ENCODE assay signal across 22 cellular contexts in genomic region chr5:150605546-150605945, GRCh38. TPM values are rescaled to one million over a fixed set of nuclear protein-coding genes. Genes with fewer than 3 reads are reported as not detected.
DNase-seq lines count a peak whose midpoint lies in the region; ATAC-seq and TF ChIP-seq lines count a peak whose summit lies in the region.
"Had no signal": no experiment of that assay in that cellular context is flagged by ENCODE, and none has a peak within 500 bp of the region (broad histone marks: within the 10 kb centered on the region; RNA-seq: fewer than 3 reads in every experiment).

No MANE protein-coding gene starts in this region.

- H2AK5ac ChIP-seq in neuronal stem cell (ENCODE audit: low read depth, low read length), result no peak overlapping the region

- peak overlapping the region; percentile 59 for H3K14ac ChIP-seq in neuronal stem cell (ENCODE audit: low read length)

- H3K4me1 ChIP-seq in BLaER1 (peaks cover 94% of the 10 kb centered on the region), endodermal cell (ENCODE audit: control insufficient read depth, insufficient read depth, low read length) (peaks cover 6% of the 10 kb centered on the region), neuronal stem cell (ENCODE audit: control insufficient read depth in 2 of 2, insufficient read depth in 1 of 2, low read depth in 1 of 2, low read length in 2 of 2) (peaks cover 0 to 15% of the 10 kb centered on the region in 2 donors)

- H3K9me3 ChIP-seq in BLaER1 (no peaks in the 10 kb centered on the region), endodermal cell (ENCODE audit: control insufficient read depth, low read length) (no peaks in the 10 kb centered on the region), neuronal stem cell (replicated peaks in 1 of 2; ENCODE audit: control insufficient read depth in 2 of 2, insufficient read depth in 1 of 2, low read depth in 1 of 2, low read length in 2 of 2) (no peaks in the 10 kb centered on the region)
- H3K9me3 ChIP-seq: esophagus squamous epithelium had no signal

- no peak overlapping the region for H2BK120ac ChIP-seq in neuronal stem cell (ENCODE audit: low read depth, low read length)

- H3K27me3 Mint-ChIP-seq in endodermal cell (ENCODE audit: insufficient read depth), result no peaks in the 10 kb centered on the region

- no peak overlapping the region for H2BK12ac ChIP-seq in neuronal stem cell (ENCODE audit: low read length)

- peak overlapping the region; percentile 24 for H2AFZ ChIP-seq in neuronal stem cell (ENCODE audit: low read length)

- H3K27ac ChIP-seq in BLaER1 (no peak overlapping the region), endodermal cell (ENCODE audit: low read depth, low read length) (no peak overlapping the region), neuronal stem cell (replicated peaks; ENCODE audit: low read length) (no peak overlapping the region)
- H3K27ac ChIP-seq: C4-2B, esophagus squamous epithelium had no signal

- WGBS in endodermal cell (ENCODE audit: insufficient coverage in 1 of 2, insufficient read length in 1 of 2), 2 experiments, result 69 to 94% methylated on average over 3 to 6 of the region's 6 CpGs
- WGBS in neuronal stem cell (ENCODE audit: extremely low coverage in 2 of 2, insufficient read length in 2 of 2, insufficient replicate concordance in 1 of 2), 2 donors, result no CpG with 5 or more reads among the region's 6 CpGs

- H3K9me3 Mint-ChIP-seq in endodermal cell, result no peaks in the 10 kb centered on the region
- H3K9me3 Mint-ChIP-seq: central memory CD8-positive, alpha-beta T cell; immature natural killer cell had no signal

- H3K36me3 Mint-ChIP-seq in endodermal cell (ENCODE audit: low read depth), result no peaks in the 10 kb centered on the region
- H3K36me3 Mint-ChIP-seq: immature natural killer cell had no signal

- H3K4me3 ChIP-seq in BLaER1 (no peak overlapping the region), endodermal cell (ENCODE audit: low read length) (no peak overlapping the region), neuronal stem cell (ENCODE audit: low read length in 2 of 2) (no peak overlapping the region)
- H3K4me3 ChIP-seq: esophagus squamous epithelium, lung had no signal

- no peak overlapping the region; the same call in 1 of the 2 replicates for H3K9ac ChIP-seq in BLaER1
- no peak overlapping the region for H3K9ac ChIP-seq in endodermal cell (ENCODE audit: extremely low read depth, low read length, poor library complexity, severe bottlenecking)
- no peak overlapping the region for H3K9ac ChIP-seq in neuronal stem cell (ENCODE audit: low read depth, low read length, poor library complexity)

- H2BK15ac ChIP-seq in neuronal stem cell (ENCODE audit: low read length), result no peak overlapping the region

- no peak for ATAC-seq in HG03432 (IDR thresholded peaks at IDR 0.05; ENCODE audit: unreplicated experiment)
- ATAC-seq in GM21576 (IDR thresholded peaks at IDR 0.05; ENCODE audit: unreplicated experiment), result no peak
- ATAC-seq in GM18519 (IDR thresholded peaks at IDR 0.05; ENCODE audit: low FRiP score, unreplicated experiment), result no peak
- ATAC-seq in GM19035 (IDR thresholded peaks at IDR 0.05; ENCODE audit: unreplicated experiment), result no peak
- ATAC-seq: HCT116 had no signal

- no peak overlapping the region for H3K4me3 Mint-ChIP-seq in endodermal cell
- H3K4me3 Mint-ChIP-seq: central memory CD8-positive, alpha-beta T cell; immature natural killer cell had no signal

- H3K4me1 Mint-ChIP-seq in endodermal cell, result peaks cover 37% of the 10 kb centered on the region
- H3K4me1 Mint-ChIP-seq: central memory CD8-positive, alpha-beta T cell; immature natural killer cell had no signal

- peak overlapping the region; percentile 10 for H3K27ac Mint-ChIP-seq in endodermal cell
- H3K27ac Mint-ChIP-seq: immature natural killer cell had no signal

- no peaks in the 10 kb centered on the region for H3K36me3 ChIP-seq in BLaER1
- H3K36me3 ChIP-seq in endodermal cell (ENCODE audit: control insufficient read depth, insufficient read depth, low read length), result no peaks in the 10 kb centered on the region
- H3K36me3 ChIP-seq in neuronal stem cell (replicated peaks in 1 of 2; ENCODE audit: control insufficient read depth in 2 of 2, insufficient read depth in 2 of 2, low read length in 2 of 2), result no peaks in the 10 kb centered on the region
- H3K36me3 ChIP-seq: esophagus squamous epithelium had no signal

- no peak overlapping the region for H3K18ac ChIP-seq in neuronal stem cell (ENCODE audit: low read length)

- no peak overlapping the region for H3K23ac ChIP-seq in neuronal stem cell (ENCODE audit: low read depth, low read length, poor library complexity)

- H4K91ac ChIP-seq in neuronal stem cell (ENCODE audit: low read depth, low read length, poor library complexity), result no peak overlapping the region

- H3K4me2 ChIP-seq in BLaER1 (peak overlapping the region; percentile 18; the same call in 1 of the 2 replicates), neuronal stem cell (ENCODE audit: insufficient read depth, low read length, poor library complexity, severe bottlenecking) (no peak overlapping the region)

- H3K4ac ChIP-seq in neuronal stem cell (ENCODE audit: low read length), result no peak overlapping the region

- no peaks in the 10 kb centered on the region for H4K20me1 ChIP-seq in BLaER1

- DNase-seq in NCI-H146 treated with DMSO at 0.1 percent for 48 hours (lab: John Stamatoyannopoulos, UW; ENCODE audit: unreplicated experiment) (peak; percentile 33), endodermal cell (no peak), neuronal stem cell (ENCODE audit: low spot score) (no peak)
- DNase-seq: ACHN; DMS153; effector CD8-positive, alpha-beta T cell; esophagus squamous epithelium; immature natural killer cell; NCI-H2029; NCI-H510A; RPMI8226; small intestine; stimulated activated CD4-positive, alpha-beta T cell treated with anti-CD3 and anti-CD28 coated beads, Interleukin-4, amount 100 ng/mL, for 24 hours had no signal

- TF ChIP-seq CTCF in endodermal cell (conservative IDR thresholded peaks at IDR 0.05), result no peak

- no peaks in the 10 kb centered on the region for H3K27me3 ChIP-seq in BLaER1
- H3K27me3 ChIP-seq in endodermal cell (ENCODE audit: control insufficient read depth, insufficient read depth, low read length, poor library complexity, severe bottlenecking), result no peaks in the 10 kb centered on the region
- no peaks in the 10 kb centered on the region for H3K27me3 ChIP-seq in neuronal stem cell (ENCODE audit: control insufficient read depth in 3 of 3, insufficient read depth in 3 of 3, low read depth in 1 of 3, low read length in 3 of 3)
- H3K27me3 ChIP-seq: esophagus squamous epithelium had no signal

- H2BK5ac ChIP-seq in neuronal stem cell (ENCODE audit: low read length), result no peak overlapping the region

- no peaks in the 10 kb centered on the region for H3K79me1 ChIP-seq in neuronal stem cell (ENCODE audit: low read depth, low read length)

- no peak overlapping the region for H4K8ac ChIP-seq in neuronal stem cell (ENCODE audit: low read depth, low read length)

RNA-seq across cellular contexts. Expression of gene SYNPO, which starts 34.9 kb away (rescaled TPM):
- total RNA-seq in endodermal cell, result 1 to 10 TPM; 4.2 to 4.5 TPM
- 3.8 TPM for polyA plus RNA-seq in endodermal cell (2013, experiment 1 of 2)
- 4.6 TPM for polyA plus RNA-seq in endodermal cell (2013, experiment 2 of 2)
- 3.8 TPM for polyA plus RNA-seq in neuronal stem cell (2013, experiment 1 of 2)
- 3.2 TPM for polyA plus RNA-seq in neuronal stem cell (2013, experiment 2 of 2)
- polyA plus RNA-seq: immature natural killer cell had no signal

RNA-seq across cellular contexts. Expression of gene MYOZ3, which starts 55.5 kb away (rescaled TPM):
- total RNA-seq in endodermal cell, result 10 to 100 TPM; 12.4 to 15.8 TPM
- 4.8 TPM for polyA plus RNA-seq in endodermal cell (2013, experiment 1 of 2)
- 3.3 TPM for polyA plus RNA-seq in endodermal cell (2013, experiment 2 of 2)
- polyA plus RNA-seq in neuronal stem cell (2013, experiment 1 of 2), result 0.57 TPM
- polyA plus RNA-seq in neuronal stem cell (2013, experiment 2 of 2), result 0.47 TPM
- polyA plus RNA-seq: immature natural killer cell had no signal
